In genomic region chr2:238864207-238865014, GRCh38 we compare ENCODE assay signal across 8 cellular contexts. TPM values are rescaled to one million over a fixed set of nuclear protein-coding genes. Genes with fewer than 3 reads are reported as not detected.
DNase-seq lines count a peak whose midpoint lies in the region; ATAC-seq and FAIRE-seq lines count a peak whose summit lies in the region.

No MANE protein-coding gene starts in this region.

- DNase-seq in ACHN (peak; percentile 99), HTR-8/SVneo (ENCODE audit: insufficient read length, low spot score) (peak; percentile 97), activated T-cell treated with anti-CD3 and anti-CD28 coated beads for 4 hours (peak; percentile 4), glomerular endothelial cell (ENCODE audit: extremely low read depth, low read depth, low spot score) (peak; percentile 81), pulmonary artery endothelial cell (ENCODE audit: low read depth, low spot score) (peak; percentile 91), NCI-H1694 treated with DMSO at 0.1 percent for 48 hours (lab: John Stamatoyannopoulos, UW) (no peak)

- ATAC-seq in HG03457 (IDR thresholded peaks at IDR 0.05; ENCODE audit: unreplicated experiment): no peak
- ATAC-seq in GM18517 (IDR thresholded peaks at IDR 0.05; ENCODE audit: unreplicated experiment): no peak

- in situ Hi-C loops in ACHN (cut with HindIII; ENCODE audit: low pct_ligation_motif_present, low pct_unique_long_range_greater_than_20kb, low sequenced_read_pairs): no loop called here

- peak; percentile 79 for FAIRE-seq in HTR-8/SVneo (lab: Jason Lieb, UNC)

RNA-seq across cellular contexts. Expression of gene TWIST2, which starts 16.5 kb away (rescaled TPM):
- total RNA-seq in glomerular endothelial cell: 4.8 and 7.2 TPM in 2 replicates
- 5.4 and 13.2 TPM in 2 replicates for total RNA-seq in pulmonary artery endothelial cell
